Comparison of ENCODE assay signal across 1 cellular context in genomic region chr2:149221002-149221401, GRCh38.
TF ChIP-seq lines count a peak whose summit lies in the region.

No MANE protein-coding gene starts in this region.

TF ChIP-seq in H1, 55 proteins besides CTCF, POLR2A, EP300 and RAD21:
- TF ChIP-seq NANOG (IDR thresholded peaks at IDR 0.05; ENCODE audit: insufficient read depth, low read depth, low read length, poor library complexity, severe bottlenecking) (no peak), ZNF274 (IDR thresholded peaks at IDR 0.05; ENCODE audit: borderline replicate concordance, extremely low read depth, low read length) (no peak), GTF2F1 (IDR thresholded peaks at IDR 0.05; ENCODE audit: borderline replicate concordance, low read depth, low read length) (no peak), CHD2 (IDR thresholded peaks at IDR 0.05; ENCODE audit: low read length) (peak; percentile 66), TEAD4 (IDR thresholded peaks at IDR 0.05; ENCODE audit: low read depth, low read length) (no peak)
TF ChIP-seq in H1: peak in this region for 1.
